9 cellular contexts compared by ENCODE assay signal in genomic region chr17:42023524-42024349, GRCh38. TPM values are rescaled to one million over a fixed set of nuclear protein-coding genes. Genes with fewer than 3 reads are reported as not detected.
A peak's percentile ranks its signal among the peaks of the same experiment; 100 is the strongest.
DNase-seq lines count a peak whose midpoint lies in the region; ATAC-seq and TF ChIP-seq lines count a peak whose summit lies in the region.
"Had no signal": no experiment of that assay in that cellular context is flagged by ENCODE, and none has a peak within 500 bp of the region (broad histone marks: within the 10 kb centered on the region; RNA-seq: fewer than 3 reads in every experiment).

No MANE protein-coding gene starts in this region.

- peaks cover 4% of the 10 kb centered on the region for H3K9me3 Mint-ChIP-seq in stimulated activated naive CD8-positive, alpha-beta T cell treated with anti-CD3 and anti-CD28 coated beads, Interleukin-15, Interleukin-2, amounts not matched to agents 100 ng/mL and 50 ng/mL, for 24 hours
- H3K9me3 Mint-ChIP-seq: activated naive CD4-positive, alpha-beta T cell treated with anti-CD3 and anti-CD28 coated beads, Interleukin-2, amount 50 U/mL, for 24 hours had no signal

- H2AK5ac ChIP-seq in mesenchymal stem cell (ENCODE audit: low read length, severe bottlenecking), result peak overlapping the region; percentile 36

- H2AFZ ChIP-seq in mesenchymal stem cell (ENCODE audit: low read depth, low read length), result no peak overlapping the region

- H3K9ac ChIP-seq in colonic mucosa (ENCODE audit: low read depth in 2 of 2, low read length in 2 of 2) (peak overlapping the region in 1 of 2 donors; percentile 34), mesenchymal stem cell (ENCODE audit: low read length) (peak overlapping the region; percentile 45)

- no peak for ATAC-seq in stimulated activated naive CD8-positive, alpha-beta T cell treated with anti-CD3 and anti-CD28 coated beads, Interleukin-15, Interleukin-2, amounts not matched to agents 100 U/mL and 50 U/mL, for 24 hours

- peak overlapping the region; percentile 9 to 37 for H2BK12ac ChIP-seq in mesenchymal stem cell (ENCODE audit: low read length in 2 of 2)

- H2BK120ac ChIP-seq in mesenchymal stem cell (ENCODE audit: low read depth, low read length), result no peak overlapping the region

- no peak overlapping the region for H3K23ac ChIP-seq in mesenchymal stem cell (ENCODE audit: low read length in 2 of 2)

- no peak overlapping the region for H2BK5ac ChIP-seq in mesenchymal stem cell (ENCODE audit: low read depth, low read length, poor library complexity, severe bottlenecking)

- peak overlapping the region; percentile 21 for H2BK15ac ChIP-seq in mesenchymal stem cell (ENCODE audit: low read depth, poor library complexity, severe bottlenecking)

- peak overlapping the region; percentile 70 for H4K91ac ChIP-seq in mesenchymal stem cell (ENCODE audit: low read length)

- peaks cover 32% of the 10 kb centered on the region for H3K4me1 Mint-ChIP-seq in stimulated activated naive CD8-positive, alpha-beta T cell treated with anti-CD3 and anti-CD28 coated beads, Interleukin-15, Interleukin-2, amounts not matched to agents 100 ng/mL and 50 ng/mL, for 24 hours (ENCODE audit: low read depth)

- peak overlapping the region; percentile 31 for H3K27ac Mint-ChIP-seq in stimulated activated naive CD8-positive, alpha-beta T cell treated with anti-CD3 and anti-CD28 coated beads, Interleukin-15, Interleukin-2, amounts not matched to agents 100 ng/mL and 50 ng/mL, for 24 hours

- peaks cover 12% of the 10 kb centered on the region for H3K79me1 ChIP-seq in mesenchymal stem cell (replicated peaks; ENCODE audit: low read length, poor library complexity, severe bottlenecking)

- H3K4me2 ChIP-seq in mesenchymal stem cell (ENCODE audit: low read length, poor library complexity, severe bottlenecking), result no peak overlapping the region

- H3K18ac ChIP-seq in mesenchymal stem cell (ENCODE audit: low read depth in 1 of 2, low read length in 2 of 2), result peak overlapping the region in 1 of 2 experiments; percentile 1

- no peak overlapping the region for H3K4ac ChIP-seq in mesenchymal stem cell (ENCODE audit: low read depth in 1 of 2, low read length in 2 of 2)

- no peaks in the 10 kb centered on the region for H3K27me3 Mint-ChIP-seq in stimulated activated naive CD8-positive, alpha-beta T cell treated with anti-CD3 and anti-CD28 coated beads, Interleukin-15, Interleukin-2, amounts not matched to agents 100 ng/mL and 50 ng/mL, for 24 hours
- H3K27me3 Mint-ChIP-seq: activated naive CD4-positive, alpha-beta T cell treated with anti-CD3 and anti-CD28 coated beads, Interleukin-2, amount 50 U/mL, for 24 hours had no signal

- peak overlapping the region; percentile 43 for H4K8ac ChIP-seq in mesenchymal stem cell (ENCODE audit: low read length)

- H3K9me3 ChIP-seq in colonic mucosa, result no peaks in the 10 kb centered on the region
- no peaks in the 10 kb centered on the region for H3K9me3 ChIP-seq in mesenchymal stem cell (ENCODE audit: control insufficient read depth, low read length)

- intact Hi-C loops in colonic mucosa (cut with DNase I), result loop anchor here (2.0 kb wide), 1 partner anchor 59 kb away; no protein-coding TSS in a partner anchor

- H3K4me1 ChIP-seq in colonic mucosa (peaks cover 19% of the 10 kb centered on the region), mesenchymal stem cell (ENCODE audit: control insufficient read depth, insufficient read depth, low read depth, low read length) (peaks cover 25% of the 10 kb centered on the region)

- H3K4me3 ChIP-seq in colonic mucosa (no peak overlapping the region), mesenchymal stem cell (ENCODE audit: insufficient read depth in 1 of 2, low read depth in 1 of 2, low read length in 2 of 2) (no peak overlapping the region)

- H3K27ac ChIP-seq in colonic mucosa, result peak overlapping the region; percentile 74
- H3K27ac ChIP-seq in mesenchymal stem cell (ENCODE audit: low read length, poor library complexity, severe bottlenecking), result peak overlapping the region; percentile 58

- peaks cover 18% of the 10 kb centered on the region for H3K36me3 Mint-ChIP-seq in stimulated activated naive CD8-positive, alpha-beta T cell treated with anti-CD3 and anti-CD28 coated beads, Interleukin-15, Interleukin-2, amounts not matched to agents 100 ng/mL and 50 ng/mL, for 24 hours (ENCODE audit: low read depth)

- H3K4me3 Mint-ChIP-seq in stimulated activated naive CD8-positive, alpha-beta T cell treated with anti-CD3 and anti-CD28 coated beads, Interleukin-15, Interleukin-2, amounts not matched to agents 100 ng/mL and 50 ng/mL, for 24 hours, result no peak overlapping the region
- H3K4me3 Mint-ChIP-seq: activated naive CD4-positive, alpha-beta T cell treated with anti-CD3 and anti-CD28 coated beads, Interleukin-2, amount 50 U/mL, for 24 hours had no signal

- no peak for DNase-seq in stimulated activated naive CD8-positive, alpha-beta T cell treated with anti-CD3 and anti-CD28 coated beads, Interleukin-15, Interleukin-2, amounts not matched to agents 100 U/mL and 50 U/mL, for 24 hours
- DNase-seq in colonic mucosa, result peak; percentile 25
- no peak for DNase-seq in mesenchymal stem cell
- DNase-seq in NCI-H1694 treated with DMSO at 0.1 percent for 48 hours (lab: John Stamatoyannopoulos, UW), result no peak
- no peak for DNase-seq in NCI-H2029 treated with DMSO at 0.1 percent for 48 hours (lab: John Stamatoyannopoulos, UW)
- DNase-seq in glomerular visceral epithelial cell (ENCODE audit: extremely low spot score), result no peak
- DNase-seq in iPS-NIHi11 (ENCODE audit: low spot score), result no peak

- H3K36me3 ChIP-seq in colonic mucosa (peaks cover 14% of the 10 kb centered on the region), mesenchymal stem cell (ENCODE audit: control insufficient read depth in 1 of 2, insufficient read depth in 2 of 2, low read depth in 1 of 2, low read length in 2 of 2) (peaks cover 27 to 29% of the 10 kb centered on the region in 2 experiments)

- WGBS in mesenchymal stem cell, result 92% methylated on average over 15 of the region's 15 CpGs

- H3K27me3 ChIP-seq in colonic mucosa (no peaks in the 10 kb centered on the region), mesenchymal stem cell (ENCODE audit: control insufficient read depth in 1 of 2, insufficient read depth in 1 of 2, low read length in 2 of 2) (peaks cover 5 to 8% of the 10 kb centered on the region in 2 experiments)

- H3K14ac ChIP-seq in mesenchymal stem cell (ENCODE audit: low read length in 2 of 2), result no peak overlapping the region

- no peak for TF ChIP-seq CTCF in colonic mucosa (IDR thresholded peaks at IDR 0.05)

RNA-seq across cellular contexts. Expression of gene NKIRAS2, which starts 3.8 kb away (rescaled TPM):
- 10 to 100 TPM; 25.8 to 26.3 TPM for total RNA-seq in colonic mucosa
- 63.3 TPM for polyA plus RNA-seq in mesenchymal stem cell (2013, experiment 1 of 2)
- 64.3 TPM for polyA plus RNA-seq in mesenchymal stem cell (2013, experiment 2 of 2)

RNA-seq across cellular contexts. Expression of gene DNAJC7, which starts 6.5 kb away (rescaled TPM):
- 100 to 1,000 TPM in 1 of 2 donors, 10 to 100 TPM in 1; 82.7 to 103 TPM for total RNA-seq in colonic mucosa
- 73.0 TPM for polyA plus RNA-seq in mesenchymal stem cell (2013, experiment 1 of 2)
- polyA plus RNA-seq in mesenchymal stem cell (2013, experiment 2 of 2), result 69.4 TPM

RNA-seq across cellular contexts. Expression of gene C17orf113, which starts 26.7 kb away (rescaled TPM):
- total RNA-seq in colonic mucosa, result 1 to 10 TPM in 1 of 2 donors, under 1 TPM in 1; 0.84 to 1.2 TPM
- polyA plus RNA-seq in mesenchymal stem cell (2013, experiment 1 of 2), result 0.21 TPM
- 0.16 TPM for polyA plus RNA-seq in mesenchymal stem cell (2013, experiment 2 of 2)

RNA-seq across cellular contexts. Expression of gene CNP, which starts 57.1 kb away (rescaled TPM):
- 10 to 100 TPM; 44.7 to 49.4 TPM for total RNA-seq in colonic mucosa
- 51.3 TPM for polyA plus RNA-seq in mesenchymal stem cell (2013, experiment 1 of 2)
- 50.8 TPM for polyA plus RNA-seq in mesenchymal stem cell (2013, experiment 2 of 2)
